ENCODE assay signal across 2 cellular contexts in the genomic region with DNA sequence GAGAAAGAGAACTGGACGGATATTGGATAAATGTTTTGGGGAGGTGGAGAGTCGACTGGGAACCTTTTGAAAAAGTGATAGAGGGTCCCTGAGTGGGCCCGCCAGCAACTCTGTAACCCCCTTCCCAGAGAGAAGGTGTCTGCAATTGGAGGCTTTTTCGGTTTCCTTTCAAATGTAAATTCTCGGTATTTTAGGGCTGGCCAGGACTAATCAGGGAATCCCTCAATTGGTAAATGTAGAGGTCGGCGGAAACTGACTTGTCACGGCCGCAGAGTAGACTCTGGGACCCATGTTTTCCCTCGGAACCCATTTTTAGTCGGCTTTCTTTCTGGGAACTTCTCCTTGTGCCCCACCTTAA.
TF ChIP-seq lines count a peak whose summit lies in the region.

No MANE protein-coding gene starts in this region.

TF ChIP-seq in GM23338, 12 proteins besides CTCF, POLR2A, EP300 and RAD21 (continues in another document):
- TF ChIP-seq EZH2phosphoT487 (IDR thresholded peaks at IDR 0.05; ENCODE audit: unreplicated experiment) (no peak), NANOG (IDR thresholded peaks at IDR 0.05; ENCODE audit: borderline replicate concordance) (no peak), POLR2AphosphoS5 (IDR thresholded peaks at IDR 0.05; ENCODE audit: low read depth) (no peak), JUNB (IDR thresholded peaks at IDR 0.05; ENCODE audit: unreplicated experiment) (no peak), STAT1 (IDR thresholded peaks at IDR 0.05; ENCODE audit: unreplicated experiment) (no peak), CREB1 (CRISPR knock-in tag; IDR thresholded peaks at IDR 0.05; ENCODE audit: low read depth) (no peak), EZH2 (IDR thresholded peaks at IDR 0.05; ENCODE audit: low read depth, unreplicated experiment) (no peak), ZNF331 (CRISPR knock-in tag; IDR thresholded peaks at IDR 0.05; ENCODE audit: low read depth) (no peak), ZNF462 (CRISPR knock-in tag; IDR thresholded peaks at IDR 0.05) (no peak)
- TF ChIP-seq, protein P1, sequence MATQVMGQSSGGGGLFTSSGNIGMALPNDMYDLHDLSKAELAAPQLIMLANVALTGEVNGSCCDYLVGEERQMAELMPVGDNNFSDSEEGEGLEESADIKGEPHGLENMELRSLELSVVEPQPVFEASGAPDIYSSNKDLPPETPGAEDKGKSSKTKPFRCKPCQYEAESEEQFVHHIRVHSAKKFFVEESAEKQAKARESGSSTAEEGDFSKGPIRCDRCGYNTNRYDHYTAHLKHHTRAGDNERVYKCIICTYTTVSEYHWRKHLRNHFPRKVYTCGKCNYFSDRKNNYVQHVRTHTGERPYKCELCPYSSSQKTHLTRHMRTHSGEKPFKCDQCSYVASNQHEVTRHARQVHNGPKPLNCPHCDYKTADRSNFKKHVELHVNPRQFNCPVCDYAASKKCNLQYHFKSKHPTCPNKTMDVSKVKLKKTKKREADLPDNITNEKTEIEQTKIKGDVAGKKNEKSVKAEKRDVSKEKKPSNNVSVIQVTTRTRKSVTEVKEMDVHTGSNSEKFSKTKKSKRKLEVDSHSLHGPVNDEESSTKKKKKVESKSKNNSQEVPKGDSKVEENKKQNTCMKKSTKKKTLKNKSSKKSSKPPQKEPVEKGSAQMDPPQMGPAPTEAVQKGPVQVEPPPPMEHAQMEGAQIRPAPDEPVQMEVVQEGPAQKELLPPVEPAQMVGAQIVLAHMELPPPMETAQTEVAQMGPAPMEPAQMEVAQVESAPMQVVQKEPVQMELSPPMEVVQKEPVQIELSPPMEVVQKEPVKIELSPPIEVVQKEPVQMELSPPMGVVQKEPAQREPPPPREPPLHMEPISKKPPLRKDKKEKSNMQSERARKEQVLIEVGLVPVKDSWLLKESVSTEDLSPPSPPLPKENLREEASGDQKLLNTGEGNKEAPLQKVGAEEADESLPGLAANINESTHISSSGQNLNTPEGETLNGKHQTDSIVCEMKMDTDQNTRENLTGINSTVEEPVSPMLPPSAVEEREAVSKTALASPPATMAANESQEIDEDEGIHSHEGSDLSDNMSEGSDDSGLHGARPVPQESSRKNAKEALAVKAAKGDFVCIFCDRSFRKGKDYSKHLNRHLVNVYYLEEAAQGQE (IDR thresholded peaks at IDR 0.05; ENCODE audit: unreplicated experiment), result no peak

TF ChIP-seq in HepG2, 621 proteins besides CTCF, POLR2A, EP300 and RAD21:
- TF ChIP-seq HMGXB4 (CRISPR knock-in tag; IDR thresholded peaks at IDR 0.05; ENCODE audit: borderline replicate concordance in 1 of 2, low read depth in 1 of 2) (0 out of 4 replicates have a peak, but pooled peaks of 1 of the 2 experiments have one; percentile 1), ZBTB3 (CRISPR knock-in tag; IDR thresholded peaks at IDR 0.05; ENCODE audit: borderline replicate concordance, low read depth) (peak; percentile 43; the same call in 1 of the 2 replicates), ZNF841 (CRISPR knock-in tag; IDR thresholded peaks at IDR 0.05; ENCODE audit: borderline replicate concordance) (no peak), ZNF761 (CRISPR knock-in tag; conservative IDR thresholded peaks at IDR 0.05) (0 out of 2 replicates have a peak, but pooled peaks have one; percentile 33), ZSCAN25 (CRISPR knock-in tag; IDR thresholded peaks at IDR 0.05) (no peak), U2AF1 (optimal IDR thresholded peaks at IDR 0.05; ENCODE audit: low read depth, low read length) (no peak), GTF3A (CRISPR knock-in tag; conservative IDR thresholded peaks at IDR 0.05) (0 out of 2 replicates have a peak, but pooled peaks have one; percentile 38), THAP9 (CRISPR knock-in tag; IDR thresholded peaks at IDR 0.05; ENCODE audit: borderline replicate concordance) (no peak)
- TF ChIP-seq, protein P2, sequence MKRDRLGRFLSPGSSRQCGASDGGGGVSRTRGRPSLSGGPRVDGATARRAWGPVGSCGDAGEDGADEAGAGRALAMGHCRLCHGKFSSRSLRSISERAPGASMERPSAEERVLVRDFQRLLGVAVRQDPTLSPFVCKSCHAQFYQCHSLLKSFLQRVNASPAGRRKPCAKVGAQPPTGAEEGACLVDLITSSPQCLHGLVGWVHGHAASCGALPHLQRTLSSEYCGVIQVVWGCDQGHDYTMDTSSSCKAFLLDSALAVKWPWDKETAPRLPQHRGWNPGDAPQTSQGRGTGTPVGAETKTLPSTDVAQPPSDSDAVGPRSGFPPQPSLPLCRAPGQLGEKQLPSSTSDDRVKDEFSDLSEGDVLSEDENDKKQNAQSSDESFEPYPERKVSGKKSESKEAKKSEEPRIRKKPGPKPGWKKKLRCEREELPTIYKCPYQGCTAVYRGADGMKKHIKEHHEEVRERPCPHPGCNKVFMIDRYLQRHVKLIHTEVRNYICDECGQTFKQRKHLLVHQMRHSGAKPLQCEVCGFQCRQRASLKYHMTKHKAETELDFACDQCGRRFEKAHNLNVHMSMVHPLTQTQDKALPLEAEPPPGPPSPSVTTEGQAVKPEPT (CRISPR knock-in tag; IDR thresholded peaks at IDR 0.05; ENCODE audit: low read depth), result no peak
- TF ChIP-seq, protein P3, sequence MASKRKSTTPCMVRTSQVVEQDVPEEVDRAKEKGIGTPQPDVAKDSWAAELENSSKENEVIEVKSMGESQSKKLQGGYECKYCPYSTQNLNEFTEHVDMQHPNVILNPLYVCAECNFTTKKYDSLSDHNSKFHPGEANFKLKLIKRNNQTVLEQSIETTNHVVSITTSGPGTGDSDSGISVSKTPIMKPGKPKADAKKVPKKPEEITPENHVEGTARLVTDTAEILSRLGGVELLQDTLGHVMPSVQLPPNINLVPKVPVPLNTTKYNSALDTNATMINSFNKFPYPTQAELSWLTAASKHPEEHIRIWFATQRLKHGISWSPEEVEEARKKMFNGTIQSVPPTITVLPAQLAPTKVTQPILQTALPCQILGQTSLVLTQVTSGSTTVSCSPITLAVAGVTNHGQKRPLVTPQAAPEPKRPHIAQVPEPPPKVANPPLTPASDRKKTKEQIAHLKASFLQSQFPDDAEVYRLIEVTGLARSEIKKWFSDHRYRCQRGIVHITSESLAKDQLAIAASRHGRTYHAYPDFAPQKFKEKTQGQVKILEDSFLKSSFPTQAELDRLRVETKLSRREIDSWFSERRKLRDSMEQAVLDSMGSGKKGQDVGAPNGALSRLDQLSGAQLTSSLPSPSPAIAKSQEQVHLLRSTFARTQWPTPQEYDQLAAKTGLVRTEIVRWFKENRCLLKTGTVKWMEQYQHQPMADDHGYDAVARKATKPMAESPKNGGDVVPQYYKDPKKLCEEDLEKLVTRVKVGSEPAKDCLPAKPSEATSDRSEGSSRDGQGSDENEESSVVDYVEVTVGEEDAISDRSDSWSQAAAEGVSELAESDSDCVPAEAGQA (IDR thresholded peaks at IDR 0.05; ENCODE audit: low read depth), result no peak
- TF ChIP-seq, protein P3 (CRISPR knock-in tag; IDR thresholded peaks at IDR 0.05; ENCODE audit: borderline replicate concordance), result 0 out of 2 replicates have a peak, but pooled peaks have one; percentile 48
- TF ChIP-seq, protein P4, sequence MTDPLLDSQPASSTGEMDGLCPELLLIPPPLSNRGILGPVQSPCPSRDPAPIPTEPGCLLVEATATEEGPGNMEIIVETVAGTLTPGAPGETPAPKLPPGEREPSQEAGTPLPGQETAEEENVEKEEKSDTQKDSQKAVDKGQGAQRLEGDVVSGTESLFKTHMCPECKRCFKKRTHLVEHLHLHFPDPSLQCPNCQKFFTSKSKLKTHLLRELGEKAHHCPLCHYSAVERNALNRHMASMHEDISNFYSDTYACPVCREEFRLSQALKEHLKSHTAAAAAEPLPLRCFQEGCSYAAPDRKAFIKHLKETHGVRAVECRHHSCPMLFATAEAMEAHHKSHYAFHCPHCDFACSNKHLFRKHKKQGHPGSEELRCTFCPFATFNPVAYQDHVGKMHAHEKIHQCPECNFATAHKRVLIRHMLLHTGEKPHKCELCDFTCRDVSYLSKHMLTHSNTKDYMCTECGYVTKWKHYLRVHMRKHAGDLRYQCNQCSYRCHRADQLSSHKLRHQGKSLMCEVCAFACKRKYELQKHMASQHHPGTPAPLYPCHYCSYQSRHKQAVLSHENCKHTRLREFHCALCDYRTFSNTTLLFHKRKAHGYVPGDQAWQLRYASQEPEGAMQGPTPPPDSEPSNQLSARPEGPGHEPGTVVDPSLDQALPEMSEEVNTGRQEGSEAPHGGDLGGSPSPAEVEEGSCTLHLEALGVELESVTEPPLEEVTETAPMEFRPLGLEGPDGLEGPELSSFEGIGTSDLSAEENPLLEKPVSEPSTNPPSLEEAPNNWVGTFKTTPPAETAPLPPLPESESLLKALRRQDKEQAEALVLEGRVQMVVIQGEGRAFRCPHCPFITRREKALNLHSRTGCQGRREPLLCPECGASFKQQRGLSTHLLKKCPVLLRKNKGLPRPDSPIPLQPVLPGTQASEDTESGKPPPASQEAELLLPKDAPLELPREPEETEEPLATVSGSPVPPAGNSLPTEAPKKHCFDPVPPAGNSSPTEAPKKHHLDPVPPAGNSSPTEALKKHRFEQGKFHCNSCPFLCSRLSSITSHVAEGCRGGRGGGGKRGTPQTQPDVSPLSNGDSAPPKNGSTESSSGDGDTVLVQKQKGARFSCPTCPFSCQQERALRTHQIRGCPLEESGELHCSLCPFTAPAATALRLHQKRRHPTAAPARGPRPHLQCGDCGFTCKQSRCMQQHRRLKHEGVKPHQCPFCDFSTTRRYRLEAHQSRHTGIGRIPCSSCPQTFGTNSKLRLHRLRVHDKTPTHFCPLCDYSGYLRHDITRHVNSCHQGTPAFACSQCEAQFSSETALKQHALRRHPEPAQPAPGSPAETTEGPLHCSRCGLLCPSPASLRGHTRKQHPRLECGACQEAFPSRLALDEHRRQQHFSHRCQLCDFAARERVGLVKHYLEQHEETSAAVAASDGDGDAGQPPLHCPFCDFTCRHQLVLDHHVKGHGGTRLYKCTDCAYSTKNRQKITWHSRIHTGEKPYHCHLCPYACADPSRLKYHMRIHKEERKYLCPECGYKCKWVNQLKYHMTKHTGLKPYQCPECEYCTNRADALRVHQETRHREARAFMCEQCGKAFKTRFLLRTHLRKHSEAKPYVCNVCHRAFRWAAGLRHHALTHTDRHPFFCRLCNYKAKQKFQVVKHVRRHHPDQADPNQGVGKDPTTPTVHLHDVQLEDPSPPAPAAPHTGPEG (CRISPR knock-in tag; IDR thresholded peaks at IDR 0.05), result 0 out of 2 replicates have a peak, but pooled peaks have one; percentile 8
- TF ChIP-seq, protein P5, sequence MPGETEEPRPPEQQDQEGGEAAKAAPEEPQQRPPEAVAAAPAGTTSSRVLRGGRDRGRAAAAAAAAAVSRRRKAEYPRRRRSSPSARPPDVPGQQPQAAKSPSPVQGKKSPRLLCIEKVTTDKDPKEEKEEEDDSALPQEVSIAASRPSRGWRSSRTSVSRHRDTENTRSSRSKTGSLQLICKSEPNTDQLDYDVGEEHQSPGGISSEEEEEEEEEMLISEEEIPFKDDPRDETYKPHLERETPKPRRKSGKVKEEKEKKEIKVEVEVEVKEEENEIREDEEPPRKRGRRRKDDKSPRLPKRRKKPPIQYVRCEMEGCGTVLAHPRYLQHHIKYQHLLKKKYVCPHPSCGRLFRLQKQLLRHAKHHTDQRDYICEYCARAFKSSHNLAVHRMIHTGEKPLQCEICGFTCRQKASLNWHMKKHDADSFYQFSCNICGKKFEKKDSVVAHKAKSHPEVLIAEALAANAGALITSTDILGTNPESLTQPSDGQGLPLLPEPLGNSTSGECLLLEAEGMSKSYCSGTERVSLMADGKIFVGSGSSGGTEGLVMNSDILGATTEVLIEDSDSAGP (CRISPR knock-in tag; IDR thresholded peaks at IDR 0.05; ENCODE audit: borderline replicate concordance), result 0 out of 2 replicates have a peak, but pooled peaks have one; percentile 8
TF ChIP-seq in HepG2: peak in this region for 7.
